1 cellular context compared by ENCODE assay signal in genomic region chr15:63221346-63221745, GRCh38.
TF ChIP-seq lines count a peak whose summit lies in the region.

No MANE protein-coding gene starts in this region.

TF ChIP-seq in A549, 52 proteins besides CTCF, POLR2A, EP300 and RAD21 (continued from another document):
- no peak for TF ChIP-seq REST (IDR thresholded peaks at IDR 0.05)
- TF ChIP-seq RFX5 (IDR thresholded peaks at IDR 0.05) = no peak
TF ChIP-seq in A549: peak in this region for 0.
